12 cellular contexts compared by ENCODE assay signal in the genomic region with DNA sequence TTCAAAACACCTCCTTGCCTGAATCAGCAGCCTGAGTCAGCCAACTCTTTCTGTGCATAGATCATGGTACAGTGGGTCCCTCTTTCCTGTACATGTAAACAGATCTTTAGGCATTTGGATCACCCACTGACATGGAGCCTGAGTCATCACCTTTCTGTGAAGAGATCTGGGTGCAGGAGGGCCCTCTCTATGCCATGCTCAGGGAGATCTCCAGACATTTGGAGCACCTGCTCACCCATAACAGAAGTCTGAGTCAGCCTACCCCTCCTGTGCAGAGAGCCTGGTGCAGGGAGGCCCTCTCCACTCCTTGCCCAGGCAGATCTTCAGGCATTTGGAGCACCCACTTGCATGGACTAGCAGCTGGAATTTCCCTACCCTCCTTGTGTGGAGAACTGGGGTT. TPM values are rescaled to one million over a fixed set of nuclear protein-coding genes. Genes with fewer than 3 reads are reported as not detected.
DNase-seq lines count a peak whose midpoint lies in the region; ATAC-seq and TF ChIP-seq lines count a peak whose summit lies in the region.
"Had no signal": no experiment of that assay in that cellular context is flagged by ENCODE, and none has a peak within 500 bp of the region (broad histone marks: within the 10 kb centered on the region; RNA-seq: fewer than 3 reads in every experiment).

No MANE protein-coding gene starts in this region.

- H3K9me3 ChIP-seq in Panc1 (ENCODE audit: control insufficient read depth, insufficient read depth, low read depth, low read length): no peaks in the 10 kb centered on the region
- H3K9me3 ChIP-seq in WERI-Rb-1 (ENCODE audit: severe bottlenecking): no peaks in the 10 kb centered on the region
- H3K9me3 ChIP-seq: SK-N-SH, upper lobe of left lung had no signal

- intact Hi-C loops in Panc1 (cut with micrococcal nuclease; ENCODE audit: unreplicated experiment): loop anchor here (1.0 kb wide), 1 partner anchor 134 kb away; no protein-coding TSS in a partner anchor

- POLR2A ChIA-PET in Panc1 (lab: Charles Lee): no interaction called here

- TF ChIP-seq CTCF in Panc1 (IDR thresholded peaks at IDR 0.05) (no peak), WERI-Rb-1 (IDR thresholded peaks at IDR 0.05; ENCODE audit: low read depth, low read length) (no peak)

- no peaks in the 10 kb centered on the region for H3K27me3 ChIP-seq in Panc1 (ENCODE audit: control insufficient read depth, insufficient read depth, low read length)
- peaks cover 28% of the 10 kb centered on the region for H3K27me3 ChIP-seq in WERI-Rb-1 (ENCODE audit: insufficient read depth, low read depth, severe bottlenecking)
- H3K27me3 ChIP-seq: upper lobe of left lung had no signal

- DNase-seq in Panc1 (ENCODE audit: low read depth, low spot score): no peak
- peak; percentile 98 for DNase-seq in kidney tubule cell (ENCODE audit: low spot score)
- DNase-seq in T-helper 1 cell: no peak
- no peak for DNase-seq in ureter (ENCODE audit: low spot score)
- DNase-seq in NCI-H2196 treated with DMSO at 0.1 percent for 48 hours (lab: John Stamatoyannopoulos, UW; ENCODE audit: unreplicated experiment): no peak
- DNase-seq in WERI-Rb-1: no peak
- DNase-seq: left ventricle myocardium inferior had no signal

- CTCF ChIA-PET in Panc1 (lab: Charles Lee): no interaction called here

- no peaks in the 10 kb centered on the region for H3K4me1 ChIP-seq in Panc1 (ENCODE audit: control insufficient read depth, insufficient read depth, low read length)
- H3K4me1 ChIP-seq: left ventricle myocardium inferior, upper lobe of left lung had no signal

- BruUV-seq in Panc1 (replicated peaks; lab: Mats Ljungman, UMichigan): no TSS peak

- H3K36me3 ChIP-seq in Panc1 (ENCODE audit: control insufficient read depth, insufficient read depth, low read length) (no peaks in the 10 kb centered on the region), WERI-Rb-1 (no peaks in the 10 kb centered on the region)
- H3K36me3 ChIP-seq: left ventricle myocardium inferior, upper lobe of left lung had no signal

- in situ Hi-C loops in Panc1 (cut with HindIII; ENCODE audit: low pct_unique_long_range_greater_than_20kb, low sequenced_read_pairs): no loop called here

- H3K27ac ChIP-seq in Panc1 (ENCODE audit: low read length) (no peak overlapping the region), WERI-Rb-1 (no peak overlapping the region)
- H3K27ac ChIP-seq: left ventricle myocardium inferior, upper lobe of left lung had no signal

- H3K4me3 ChIP-seq in Panc1 (ENCODE audit: low read depth in 2 of 2, low read length in 2 of 2) (no peak overlapping the region), WERI-Rb-1 (ENCODE audit: low read depth, low read length) (no peak overlapping the region)
- H3K4me3 ChIP-seq: left ventricle myocardium inferior, upper lobe of left lung had no signal

- ATAC-seq in GM19351 (IDR thresholded peaks at IDR 0.05; ENCODE audit: unreplicated experiment): peak; percentile 12
- ATAC-seq in HG02610 (IDR thresholded peaks at IDR 0.05; ENCODE audit: unreplicated experiment): peak; percentile 12
- 0 out of 2 replicates have a peak, but pooled peaks have one; percentile 21 for ATAC-seq in Panc1

RNA-seq across cellular contexts. Expression of a gene that starts 56.2 kb away (rescaled TPM):
- total RNA-seq in Panc1 (2021; ENCODE audit: unreplicated experiment) (not detected), ureter (not detected)
- not detected for polyA plus RNA-seq in Panc1 (2012; ENCODE audit: insufficient read length)
- total RNA-seq: left ventricle myocardium inferior, upper lobe of left lung had no signal
- polyA plus RNA-seq: SK-N-SH had no signal

RNA-seq across cellular contexts. Expression of a gene that starts 56.6 kb away (rescaled TPM):
- total RNA-seq in Panc1 (2021; ENCODE audit: unreplicated experiment) (not detected), ureter (not detected)
- polyA plus RNA-seq in Panc1 (2012; ENCODE audit: insufficient read length): not detected
- total RNA-seq: omental fat pad, upper lobe of left lung had no signal
